1 cellular context compared by ENCODE assay signal in genomic region chr16:18841833-18842525, GRCh38.
TF ChIP-seq lines count a peak whose summit lies in the region.

No MANE protein-coding gene starts in this region.

TF ChIP-seq in HepG2, 621 proteins besides CTCF, POLR2A, EP300 and RAD21:
- no peak for TF ChIP-seq BRCA1 (CRISPR knock-in tag; IDR thresholded peaks at IDR 0.05)
- TF ChIP-seq KMT2B (CRISPR knock-in tag; IDR thresholded peaks at IDR 0.05) = no peak
- TF ChIP-seq HOXA5 (CRISPR knock-in tag; IDR thresholded peaks at IDR 0.05) = no peak
- no peak for TF ChIP-seq ZKSCAN8 (CRISPR knock-in tag; IDR thresholded peaks at IDR 0.05; ENCODE audit: borderline replicate concordance)
- no peak for TF ChIP-seq DZIP1 (CRISPR knock-in tag; IDR thresholded peaks at IDR 0.05)
- TF ChIP-seq TFE3 (CRISPR knock-in tag; IDR thresholded peaks at IDR 0.05) = no peak
- TF ChIP-seq ZNF749 (CRISPR knock-in tag; IDR thresholded peaks at IDR 0.05; ENCODE audit: borderline replicate concordance) = no peak
- TF ChIP-seq ZNF792 (CRISPR knock-in tag; IDR thresholded peaks at IDR 0.05) = no peak
- no peak for TF ChIP-seq GMEB1 (CRISPR knock-in tag; IDR thresholded peaks at IDR 0.05; ENCODE audit: borderline replicate concordance)
TF ChIP-seq in HepG2: peak in this region for 0.
